Comparison of ENCODE assay signal across 9 cellular contexts in genomic region chr5:114362977-114363721, GRCh38. TPM values are rescaled to one million over a fixed set of nuclear protein-coding genes. Genes with fewer than 3 reads are reported as not detected.
DNase-seq lines count a peak whose midpoint lies in the region; ATAC-seq, FAIRE-seq and TF ChIP-seq lines count a peak whose summit lies in the region.
"Had no signal": no experiment of that assay in that cellular context is flagged by ENCODE, and none has a peak within 500 bp of the region (broad histone marks: within the 10 kb centered on the region; RNA-seq: fewer than 3 reads in every experiment).

No MANE protein-coding gene starts in this region.

- H3K27me3 Mint-ChIP-seq in MCF 10A (ENCODE audit: insufficient read depth, unreplicated experiment): peaks cover 41% of the 10 kb centered on the region

- H3K79me2 ChIP-seq in GM12878 (ENCODE audit: control insufficient read depth, insufficient read depth, low read length): no peaks in the 10 kb centered on the region

- H3K4me3 ChIP-seq in breast epithelium (peak overlapping the region; percentile 50 to 70 (median 58)), GM12878 (no peak overlapping the region), lower leg skin (ENCODE audit: low read depth, poor library complexity, severe bottlenecking) (peak overlapping the region; percentile 18), upper lobe of right lung (peak overlapping the region; percentile 58)

- no peak for TF ChIP-seq POLR2A in breast epithelium (IDR thresholded peaks at IDR 0.05)
- TF ChIP-seq POLR2A in GM12878 (IDR thresholded peaks at IDR 0.05; ENCODE audit: low read depth, low read length): no peak
- TF ChIP-seq POLR2A in lower leg skin (IDR thresholded peaks at IDR 0.05): no peak

- intact Hi-C loops in breast epithelium (cut with DNase I; ENCODE audit: low total_unique reads) (no loop called here), MCF 10A (cut with micrococcal nuclease) (no loop called here), GM12878 (cut with micrococcal nuclease; ENCODE audit: unreplicated experiment) (loop anchor here (1.0 to 10.0 kb wide), 2 partner anchors 55 to 812 kb away; no protein-coding TSS in a partner anchor), lower leg skin (cut with DNase I; ENCODE audit: low total_unique reads) (no loop called here), upper lobe of right lung (cut with DNase I) (no loop called here)

- no peak for TF ChIP-seq CTCF in breast epithelium (IDR thresholded peaks at IDR 0.05)
- no peak for TF ChIP-seq CTCF in MCF 10A (IDR thresholded peaks at IDR 0.05; ENCODE audit: unreplicated experiment)
- TF ChIP-seq CTCF in GM12878 (IDR thresholded peaks at IDR 0.05 in 2 of 3, conservative IDR thresholded peaks at IDR 0.05 in 1 of 3; ENCODE audit: control insufficient read depth in 2 of 3, extremely low read depth in 1 of 3, insufficient read depth in 1 of 3, low read depth in 3 of 3, low read length in 3 of 3): no peak
- TF ChIP-seq CTCF in lower leg skin (IDR thresholded peaks at IDR 0.05): no peak
- no peak for TF ChIP-seq CTCF in upper lobe of right lung (IDR thresholded peaks at IDR 0.05)

- no peak overlapping the region for H3K27ac Mint-ChIP-seq in MCF 10A (ENCODE audit: low read depth, unreplicated experiment)

- TF ChIP-seq RAD21 in GM12878 (IDR thresholded peaks at IDR 0.05; ENCODE audit: insufficient read depth, low read depth, low read length): no peak

- RAD21 ChIA-PET in GM12878 (lab: Charles Lee; ENCODE audit: unreplicated experiment): interaction anchor here (0.7 to 13.6 kb wide), 9 partner anchors 47 to 97 kb away, joined by 3 to 318 read pairs (median 5); no protein-coding TSS in a partner anchor

- H2AFZ ChIP-seq in GM12878 (ENCODE audit: control insufficient read depth, low read depth, low read length): no peak overlapping the region

- 63% methylated on average over 61 of the region's 61 CpGs for WGBS in GM12878 (ENCODE audit: insufficient coverage, insufficient replicate concordance, low lambda C conversion rate, missing lambda C conversion rate)
- 1% methylated on average over 34 to 54 of the region's 61 CpGs for WGBS in lower leg skin, 2 donors

- peaks cover 0 to 8% of the 10 kb centered on the region in 2 donors for H3K4me1 ChIP-seq in breast epithelium
- H3K4me1 ChIP-seq in GM12878 (ENCODE audit: control insufficient read depth, insufficient read depth, low read length): no peaks in the 10 kb centered on the region
- peaks cover 13% of the 10 kb centered on the region for H3K4me1 ChIP-seq in upper lobe of right lung

- CTCF ChIA-PET in MCF 10A (lab: Yijun Ruan, JAX): no interaction called here
- CTCF ChIA-PET in GM12878 (lab: Yijun Ruan, JAX): interaction anchor here (0.9 to 10.8 kb wide), 5 partner anchors 24 to 85 kb away, joined by 3 to 347 read pairs (median 8); no protein-coding TSS in a partner anchor

- no TSS peak for BruUV-seq in MCF 10A (replicated peaks; lab: Mats Ljungman, UMichigan)
- no TSS peak for BruUV-seq in GM12878 (replicated peaks; lab: Mats Ljungman, UMichigan)

- H3K4me3 Mint-ChIP-seq in MCF 10A (ENCODE audit: unreplicated experiment): no peak overlapping the region

- H3K27ac ChIP-seq in breast epithelium (no peak overlapping the region), GM12878 (ENCODE audit: control insufficient read depth, insufficient read depth) (no peak overlapping the region), upper lobe of right lung (no peak overlapping the region)

- no peaks in the 10 kb centered on the region for H3K9me3 Mint-ChIP-seq in MCF 10A (ENCODE audit: unreplicated experiment)

- H3K36me3 Mint-ChIP-seq in MCF 10A (ENCODE audit: insufficient read depth, unreplicated experiment): no peaks in the 10 kb centered on the region

- H3K36me3 ChIP-seq in breast epithelium (no peaks in the 10 kb centered on the region), GM12878 (ENCODE audit: control insufficient read depth in 2 of 2, insufficient read depth in 2 of 2, low read length in 1 of 2) (no peaks in the 10 kb centered on the region), upper lobe of right lung (no peaks in the 10 kb centered on the region)

- in situ Hi-C loops in GM12878 (cut with MboI): loop anchor here (5.0 to 25.0 kb wide), 2 partner anchors 84 to 424 kb away; no protein-coding TSS in a partner anchor

- POLR2A ChIA-PET in MCF 10A (lab: Yijun Ruan, JAX): no interaction called here
- POLR2A ChIA-PET in GM12878 (lab: Charles Lee): interaction anchor here (1.0 to 3.5 kb wide), 6 partner anchors 10 to 85 kb away, joined by 3 to 16 read pairs (median 4); no protein-coding TSS in a partner anchor

- no peak overlapping the region for H3K9ac ChIP-seq in GM12878 (ENCODE audit: control insufficient read depth, insufficient read depth, low read length)

- H4K20me1 ChIP-seq in GM12878 (ENCODE audit: control insufficient read depth, insufficient read depth): no peaks in the 10 kb centered on the region

- H3K27me3 ChIP-seq in breast epithelium (peaks cover 0 to 63% of the 10 kb centered on the region in 2 donors), GM12878 (replicated peaks in 1 of 2; ENCODE audit: control insufficient read depth in 2 of 2, insufficient read depth in 2 of 2, low read length in 1 of 2) (peaks cover 0 to 18% of the 10 kb centered on the region in 2 experiments; a peak in 2 of 4 replicates), upper lobe of right lung (peaks cover 62% of the 10 kb centered on the region)

- no peak for FAIRE-seq in GM12878 (lab: Jason Lieb, UNC)

- SMC1A ChIA-PET in GM12878 (lab: Charles Lee; ENCODE audit: uncharacterized antibody, unreplicated experiment): interaction anchor here (0.8 to 13.1 kb wide), 9 partner anchors 18 to 87 kb away, joined by 3 to 297 read pairs (median 10); no protein-coding TSS in a partner anchor

- TF ChIP-seq EP300 in GM12878 (IDR thresholded peaks at IDR 0.05; ENCODE audit: borderline replicate concordance in 1 of 2, control insufficient read depth in 1 of 2, low read depth in 2 of 2, low read length in 2 of 2): no peak

- no peaks in the 10 kb centered on the region for H3K4me1 Mint-ChIP-seq in MCF 10A (ENCODE audit: insufficient read depth, unreplicated experiment)

- no peaks in the 10 kb centered on the region for H3K9me3 ChIP-seq in breast epithelium
- H3K9me3 ChIP-seq in GM12878 (replicated peaks; ENCODE audit: control insufficient read depth, insufficient read depth, low read length): no peaks in the 10 kb centered on the region; the same call in 2 of the 3 replicates
- no peaks in the 10 kb centered on the region for H3K9me3 ChIP-seq in upper lobe of right lung

- DNase-seq in breast epithelium (ENCODE audit: low spot score in 2 of 2): no peak
- DNase-seq in MCF 10A (ENCODE audit: unreplicated experiment): no peak
- DNase-seq in GM12878 (ENCODE audit: low read depth, low spot score): no peak
- no peak for DNase-seq in lower leg skin (ENCODE audit: low spot score in 2 of 2)
- no peak for DNase-seq in upper lobe of right lung
- no peak for DNase-seq in NCI-H2171 treated with DMSO at 0.1 percent for 48 hours (lab: John Stamatoyannopoulos, UW)
- no peak for DNase-seq in NCI-H2107 treated with DMSO at 0.1 percent for 48 hours (lab: John Stamatoyannopoulos, UW; ENCODE audit: unreplicated experiment)

- 0 out of 3 replicates have a peak, but pooled peaks have one; percentile 0 for ATAC-seq in GM12878
- ATAC-seq in upper lobe of right lung: peak; percentile 7
- no peak for ATAC-seq in HG03139 (IDR thresholded peaks at IDR 0.05; ENCODE audit: unreplicated experiment)

- peak overlapping the region; percentile 48; the same call in 1 of the 2 replicates for H3K4me2 ChIP-seq in GM12878 (ENCODE audit: control insufficient read depth, insufficient read depth)

TF ChIP-seq in GM12878, 131 proteins besides CTCF, POLR2A, EP300 and RAD21 (continues in another document):
- TF ChIP-seq ZBTB33 (IDR thresholded peaks at IDR 0.05): peak; percentile 52; the same call in 1 of the 2 replicates

RNA-seq across cellular contexts. Expression of gene KCNN2, which starts 1.3 kb away (rescaled TPM):
- under 1 TPM in 2 of 3 donors, not detected in 1; 0.16 to 0.33 TPM for total RNA-seq in breast epithelium
- total RNA-seq in MCF 10A (2022): not detected in 2 replicates
- 42.4 and 43.1 TPM in 2 replicates for total RNA-seq in GM12878 (2013; cell fraction: nucleolus; rRNA removed)
- total RNA-seq in GM12878 (2014; rRNA removed): 0.71 and 0.79 TPM in 2 replicates
- 1.4 and 1.5 TPM in 2 replicates for total RNA-seq in GM12878 (2014; rRNA removed; fragmentation: Illumina TruSeq; extraction: Trizol)
- total RNA-seq in GM12878 (2021): 0.80 and 0.93 TPM in 2 replicates
- polyA plus RNA-seq in GM12878 (2011; ENCODE audit: low read depth): not detected
- polyA plus RNA-seq in GM12878 (2011; rRNA removed): 3.5 and 3.6 TPM in 2 replicates
- 2.5 and 3.0 TPM in 2 replicates for polyA plus RNA-seq in GM12878 (2011; cell fraction: cytosol; rRNA removed)
- 7.8 and 8.7 TPM in 2 replicates for polyA plus RNA-seq in GM12878 (2011; cell fraction: nucleus; rRNA removed)
- 0.18 TPM in 1 of 2 replicates, not detected in the other for polyA plus RNA-seq in GM12878 (2012)
- polyA plus RNA-seq in GM12878 (2014; fragmentation: Illumina TruSeq; extraction: Trizol): 0.93 and 1.2 TPM in 2 replicates
- polyA plus RNA-seq in GM12878 (2014; fragmentation: Nextera tagmentation; extraction: Ambion mirVana): under 1 TPM; 0.47 to 0.60 TPM
- 1.1 TPM in 2 replicates for polyA plus RNA-seq in GM12878 (2014; rRNA removed)
- under 1 TPM; 0.21 TPM for polyA plus RNA-seq in GM12878 (2016; fragmentation: Nextera tagmentation; extraction: Ambion mirVana)
- 8.5 and 9.4 TPM in 2 replicates for polyA minus RNA-seq in GM12878 (2011; rRNA and poly(A)+ RNA removed)
- polyA minus RNA-seq in GM12878 (2011; cell fraction: cytosol; rRNA and poly(A)+ RNA removed): 2.3 and 2.5 TPM in 2 replicates
- polyA minus RNA-seq in GM12878 (2011; cell fraction: nucleus; rRNA and poly(A)+ RNA removed): 13.4 and 23.0 TPM in 2 replicates
- total RNA-seq in lower leg skin: 1 to 10 TPM in 2 of 4 donors, under 1 TPM in 2; 0.17 to 1.3 (median 0.98) TPM
- 2.1 TPM for total RNA-seq in upper lobe of right lung
- total RNA-seq: activated CD8-positive, alpha-beta memory T cell treated with anti-CD3 and anti-CD28 coated beads for 36 hours had no signal
